Comparison of ENCODE assay signal across 8 cellular contexts in the genomic region with DNA sequence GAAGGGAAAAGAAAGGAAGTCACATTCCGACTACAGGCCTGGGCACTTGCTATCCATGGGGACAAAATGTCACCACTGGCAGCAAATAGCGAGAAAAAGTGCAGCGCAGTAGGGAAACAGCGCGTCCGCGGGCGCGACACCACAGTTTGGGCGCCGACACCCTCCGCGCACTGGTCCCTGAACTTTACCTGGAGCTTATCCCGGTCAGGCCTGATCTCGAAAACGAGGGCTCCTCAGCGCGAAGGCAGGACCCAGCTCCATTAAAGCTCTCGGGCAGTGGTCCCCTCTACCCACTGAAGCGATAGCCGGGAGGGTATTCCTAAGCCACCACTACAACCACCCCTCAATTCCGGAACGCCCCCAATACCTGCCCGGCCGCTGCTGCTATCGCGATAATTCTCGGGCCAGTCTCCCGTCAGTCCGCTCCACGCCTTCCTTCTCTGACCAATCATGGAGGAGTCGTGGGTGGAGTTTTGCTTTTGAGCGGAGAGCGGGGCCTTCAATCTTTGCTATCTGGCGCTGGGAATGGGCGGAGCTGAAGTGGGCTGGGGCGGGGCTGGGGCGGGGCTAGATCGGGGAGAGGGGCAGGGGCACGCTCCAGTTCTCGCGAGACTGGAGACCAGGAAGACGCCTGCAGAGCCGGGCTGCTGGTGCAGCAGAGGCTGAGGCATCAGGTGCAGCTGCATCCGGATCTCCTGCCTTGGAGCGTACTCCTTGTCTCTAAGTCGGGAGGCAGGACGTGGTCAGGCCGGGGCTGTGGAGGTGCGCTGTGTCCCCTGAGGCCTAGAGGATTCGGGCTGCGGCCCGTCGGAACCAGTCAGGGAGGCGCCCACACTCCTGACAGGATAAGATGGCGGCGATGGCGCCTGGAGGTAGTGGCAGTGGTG. TPM values are rescaled to one million over a fixed set of nuclear protein-coding genes. Genes with fewer than 3 reads are reported as not detected.
DNase-seq lines count a peak whose midpoint lies in the region; ATAC-seq, FAIRE-seq and TF ChIP-seq lines count a peak whose summit lies in the region.

A gene with protein sequence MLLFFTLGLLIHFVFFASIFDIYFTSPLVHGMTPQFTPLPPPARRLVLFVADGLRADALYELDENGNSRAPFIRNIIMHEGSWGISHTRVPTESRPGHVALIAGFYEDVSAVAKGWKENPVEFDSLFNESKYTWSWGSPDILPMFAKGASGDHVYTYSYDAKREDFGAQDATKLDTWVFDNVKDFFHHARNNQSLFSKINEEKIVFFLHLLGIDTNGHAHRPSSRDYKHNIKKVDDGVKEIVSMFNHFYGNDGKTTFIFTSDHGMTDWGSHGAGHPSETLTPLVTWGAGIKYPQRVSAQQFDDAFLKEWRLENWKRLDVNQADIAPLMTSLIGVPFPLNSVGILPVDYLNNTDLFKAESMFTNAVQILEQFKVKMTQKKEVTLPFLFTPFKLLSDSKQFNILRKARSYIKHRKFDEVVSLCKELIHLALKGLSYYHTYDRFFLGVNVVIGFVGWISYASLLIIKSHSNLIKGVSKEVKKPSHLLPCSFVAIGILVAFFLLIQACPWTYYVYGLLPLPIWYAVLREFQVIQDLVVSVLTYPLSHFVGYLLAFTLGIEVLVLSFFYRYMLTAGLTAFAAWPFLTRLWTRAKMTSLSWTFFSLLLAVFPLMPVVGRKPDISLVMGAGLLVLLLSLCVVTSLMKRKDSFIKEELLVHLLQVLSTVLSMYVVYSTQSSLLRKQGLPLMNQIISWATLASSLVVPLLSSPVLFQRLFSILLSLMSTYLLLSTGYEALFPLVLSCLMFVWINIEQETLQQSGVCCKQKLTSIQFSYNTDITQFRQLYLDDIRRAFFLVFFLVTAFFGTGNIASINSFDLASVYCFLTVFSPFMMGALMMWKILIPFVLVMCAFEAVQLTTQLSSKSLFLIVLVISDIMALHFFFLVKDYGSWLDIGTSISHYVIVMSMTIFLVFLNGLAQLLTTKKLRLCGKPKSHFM (minus strand): TSS at position 401 of the 887 bp plus-strand sequence. CDS start 25,703 bp downstream, outside the sequence.
A gene with protein sequence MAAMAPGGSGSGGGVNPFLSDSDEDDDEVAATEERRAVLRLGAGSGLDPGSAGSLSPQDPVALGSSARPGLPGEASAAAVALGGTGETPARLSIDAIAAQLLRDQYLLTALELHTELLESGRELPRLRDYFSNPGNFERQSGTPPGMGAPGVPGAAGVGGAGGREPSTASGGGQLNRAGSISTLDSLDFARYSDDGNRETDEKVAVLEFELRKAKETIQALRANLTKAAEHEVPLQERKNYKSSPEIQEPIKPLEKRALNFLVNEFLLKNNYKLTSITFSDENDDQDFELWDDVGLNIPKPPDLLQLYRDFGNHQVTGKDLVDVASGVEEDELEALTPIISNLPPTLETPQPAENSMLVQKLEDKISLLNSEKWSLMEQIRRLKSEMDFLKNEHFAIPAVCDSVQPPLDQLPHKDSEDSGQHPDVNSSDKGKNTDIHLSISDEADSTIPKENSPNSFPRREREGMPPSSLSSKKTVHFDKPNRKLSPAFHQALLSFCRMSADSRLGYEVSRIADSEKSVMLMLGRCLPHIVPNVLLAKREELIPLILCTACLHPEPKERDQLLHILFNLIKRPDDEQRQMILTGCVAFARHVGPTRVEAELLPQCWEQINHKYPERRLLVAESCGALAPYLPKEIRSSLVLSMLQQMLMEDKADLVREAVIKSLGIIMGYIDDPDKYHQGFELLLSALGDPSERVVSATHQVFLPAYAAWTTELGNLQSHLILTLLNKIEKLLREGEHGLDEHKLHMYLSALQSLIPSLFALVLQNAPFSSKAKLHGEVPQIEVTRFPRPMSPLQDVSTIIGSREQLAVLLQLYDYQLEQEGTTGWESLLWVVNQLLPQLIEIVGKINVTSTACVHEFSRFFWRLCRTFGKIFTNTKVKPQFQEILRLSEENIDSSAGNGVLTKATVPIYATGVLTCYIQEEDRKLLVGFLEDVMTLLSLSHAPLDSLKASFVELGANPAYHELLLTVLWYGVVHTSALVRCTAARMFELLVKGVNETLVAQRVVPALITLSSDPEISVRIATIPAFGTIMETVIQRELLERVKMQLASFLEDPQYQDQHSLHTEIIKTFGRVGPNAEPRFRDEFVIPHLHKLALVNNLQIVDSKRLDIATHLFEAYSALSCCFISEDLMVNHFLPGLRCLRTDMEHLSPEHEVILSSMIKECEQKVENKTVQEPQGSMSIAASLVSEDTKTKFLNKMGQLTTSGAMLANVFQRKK (plus strand): TSS at position 600 of the 887 bp plus-strand sequence. CDS start 251 bp downstream, at position 851.

- peak; percentile 92 for ATAC-seq in HG03439 (IDR thresholded peaks at IDR 0.05; ENCODE audit: unreplicated experiment)

- peak; percentile 93 to 98 for DNase-seq in AML-193 (lab: John Stamatoyannopoulos, UW)
- peak; percentile 99 for DNase-seq in NCI-H510A treated with DMSO at 0.1 percent for 48 hours (lab: John Stamatoyannopoulos, UW)
- DNase-seq in activated CD4-positive, alpha-beta T cell treated with anti-CD3 and anti-CD28 coated beads for 24 hours (ENCODE audit: low read depth in 2 of 2) = peak; percentile 86 to 92
- peak; percentile 99 for DNase-seq in choroid plexus epithelial cell (ENCODE audit: low read depth)
- DNase-seq in kidney = peak; percentile 98
- DNase-seq in stimulated activated CD4-positive, alpha-beta T cell treated with anti-CD3 and anti-CD28 coated beads, Interleukin-15, amount 100 ng/mL, for 24 hours = peak; percentile 95

- no peaks in the 10 kb centered on the region for H3K36me3 ChIP-seq in kidney (ENCODE audit: control insufficient read depth in 1 of 2, insufficient read depth in 2 of 2, low read length in 2 of 2)

- intact Hi-C loops in kidney (cut with DNase I) = loop anchor here (10.0 kb wide), 1 partner anchor 58 kb away; no protein-coding TSS in a partner anchor

- H3K27ac ChIP-seq in kidney (ENCODE audit: low read depth in 2 of 2, low read length in 2 of 2) = peak within 1 kb of the TSS; percentile 81 to 84

- FAIRE-seq in kidney (lab: Jason Lieb, UNC) = peak; percentile 45

- H3K9ac ChIP-seq in kidney (ENCODE audit: low read length in 2 of 2) = peak within 1 kb of the TSS; percentile 67 to 83

- TF ChIP-seq CTCF in choroid plexus epithelial cell (conservative IDR thresholded peaks at IDR 0.05; ENCODE audit: low read depth, low read length) = no peak
- peak; percentile 4 for TF ChIP-seq CTCF in kidney (IDR thresholded peaks at IDR 0.05; ENCODE audit: borderline replicate concordance, extremely low read depth, insufficient read depth)

- peaks cover 0 to 8% of the 10 kb centered on the region in 2 donors for H3K4me1 ChIP-seq in kidney (ENCODE audit: control insufficient read depth in 1 of 2, insufficient read depth in 1 of 2, low read depth in 1 of 2, low read length in 2 of 2)

- no peaks in the 10 kb centered on the region for H3K9me3 ChIP-seq in kidney (ENCODE audit: control insufficient read depth in 1 of 2, low read length in 2 of 2)

- TF ChIP-seq POLR2A in GM19193 (IDR thresholded peaks at IDR 0.05; ENCODE audit: extremely low read depth, insufficient read depth, insufficient read length) = peak; percentile 97

- H3K4me3 ChIP-seq in choroid plexus epithelial cell (ENCODE audit: low read depth, low read length) (peak within 1 kb of the TSS; percentile 100), kidney (ENCODE audit: low read length in 2 of 2) (peak within 1 kb of the TSS; percentile 96 to 99)

RNA-seq across cellular contexts. Expression of the first gene that starts in this region (rescaled TPM):
- 30.5 TPM for total RNA-seq in kidney
- polyA plus RNA-seq in kidney (ENCODE audit: insufficient read depth, low read depth, low replicate concordance) = 4.5 TPM

RNA-seq across cellular contexts. Expression of the second gene that starts in this region (rescaled TPM):
- total RNA-seq in kidney = 39.0 TPM
- polyA plus RNA-seq in kidney (ENCODE audit: insufficient read depth, low read depth, low replicate concordance) = 9.0 TPM

Comparison
In these comparisons a context has a peak if more than half of its experiments do, and no peak if none do; other contexts are left out.
1. Peak in every context shown above with its lines: DNase-seq, ATAC-seq, H3K4me3 ChIP-seq and H3K27ac ChIP-seq.